Comparison of ENCODE assay signal across 12 cellular contexts in the genomic region with DNA sequence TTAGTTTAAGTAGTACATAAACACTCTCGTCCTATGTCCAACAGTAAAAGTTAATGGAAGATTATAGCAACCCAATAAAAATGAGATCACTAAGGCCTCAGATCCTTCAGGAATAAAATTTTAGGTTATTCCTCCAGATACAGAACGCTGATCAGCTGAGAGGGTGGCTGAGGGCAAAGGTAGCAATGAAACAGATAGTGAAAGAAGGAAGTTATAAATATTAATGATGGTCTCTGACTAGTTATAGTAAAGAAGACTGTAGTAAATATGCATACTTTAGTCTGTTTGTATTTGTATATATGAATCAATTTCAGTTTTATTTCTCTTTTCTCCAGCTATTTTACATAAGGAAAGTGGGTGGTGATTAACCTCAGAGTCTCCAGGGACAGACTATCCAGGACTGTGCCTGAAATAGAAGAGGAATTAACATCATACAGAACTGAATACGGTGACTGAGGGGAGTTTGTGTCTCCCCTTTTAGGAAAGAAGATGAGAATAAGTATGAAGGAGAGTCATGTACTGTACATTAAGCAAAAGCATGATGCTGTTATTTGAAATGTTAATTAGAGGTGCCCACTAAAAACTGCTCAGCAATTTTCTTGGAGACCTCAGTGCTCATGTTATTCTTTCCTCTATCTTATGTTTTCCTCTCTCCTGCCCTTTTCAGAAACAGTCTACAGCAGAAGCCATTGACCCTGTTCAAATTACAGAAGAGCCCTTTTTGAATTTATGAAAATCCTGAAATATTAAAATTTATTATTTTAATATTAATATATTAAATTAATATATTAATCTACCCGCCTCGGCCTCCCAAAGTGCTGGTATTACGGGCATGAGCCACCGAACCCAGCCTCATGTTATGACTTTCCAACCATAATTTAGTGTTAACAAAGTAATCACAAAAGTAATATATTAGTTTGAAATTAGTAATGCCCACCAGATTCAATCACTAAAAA. TPM values are rescaled to one million over a fixed set of nuclear protein-coding genes. Genes with fewer than 3 reads are reported as not detected.
DNase-seq lines count a peak whose midpoint lies in the region; ATAC-seq and FAIRE-seq lines count a peak whose summit lies in the region.
"Had no signal": no experiment of that assay in that cellular context is flagged by ENCODE, and none has a peak within 500 bp of the region (broad histone marks: within the 10 kb centered on the region; RNA-seq: fewer than 3 reads in every experiment).

No MANE protein-coding gene starts in this region.

- no peaks in the 10 kb centered on the region for H3K36me3 Mint-ChIP-seq in naive B cell
- H3K36me3 Mint-ChIP-seq in activated T-helper 2 cell treated with anti-CD3 and anti-CD28 coated beads, Interferon-gamma antibody, Interleukin-2, Interleukin-4, amounts not matched to agents 10 μg/mL and 5 μg/mL and 100 μg/mL, durations not matched to agents 14 hours and 24 hours and 36 hours (ENCODE audit: low read depth) = no peaks in the 10 kb centered on the region
- H3K36me3 Mint-ChIP-seq: activated naive CD4-positive, alpha-beta T cell treated with anti-CD3 and anti-CD28 coated beads, Interleukin-2, amount 50 U/mL, for 72 hours; CD4-positive, CD25-positive, alpha-beta regulatory T cell had no signal

- intact Hi-C loops in activated T-helper 2 cell treated with anti-CD3 and anti-CD28 coated beads, Interferon-gamma antibody, Interleukin-2, Interleukin-4, amounts not matched to agents 10 μg/mL and 5 μg/mL and 100 μg/mL, durations not matched to agents 14 hours and 24 hours and 36 hours (cut with micrococcal nuclease) = no loop called here

- H3K27ac Mint-ChIP-seq in naive B cell = peak overlapping the region in 4 of 6 donors; percentile 7 to 47 (median 40)
- no peak overlapping the region for H3K27ac Mint-ChIP-seq in activated T-helper 2 cell treated with anti-CD3 and anti-CD28 coated beads, Interferon-gamma antibody, Interleukin-2, Interleukin-4, amounts not matched to agents 10 μg/mL and 5 μg/mL and 100 μg/mL, durations not matched to agents 14 hours and 24 hours and 36 hours
- H3K27ac Mint-ChIP-seq: activated naive CD4-positive, alpha-beta T cell treated with anti-CD3 and anti-CD28 coated beads, Interleukin-2, amount 50 U/mL, for 72 hours; CD4-positive, CD25-positive, alpha-beta regulatory T cell had no signal

- H3K27me3 Mint-ChIP-seq in naive B cell = peaks cover 0 to 5% (median 0%) of the 10 kb centered on the region in 3 donors
- peaks cover 3% of the 10 kb centered on the region for H3K27me3 Mint-ChIP-seq in activated T-helper 2 cell treated with anti-CD3 and anti-CD28 coated beads, Interferon-gamma antibody, Interleukin-2, Interleukin-4, amounts not matched to agents 10 μg/mL and 5 μg/mL and 100 μg/mL, durations not matched to agents 14 hours and 24 hours and 36 hours (ENCODE audit: low read depth)

- DNase-seq in HTR-8/SVneo (ENCODE audit: insufficient read length, low spot score) (no peak), naive B cell (peak; percentile 1), H4 (ENCODE audit: low spot score) (no peak), NCI-H748 (lab: John Stamatoyannopoulos, UW; ENCODE audit: unreplicated experiment) (no peak)
- DNase-seq in activated effector memory CD4-positive, alpha-beta T cell treated with Interleukin-2 at 50 U/mL for 16 hours = no peak
- no peak for DNase-seq in activated T-helper 2 cell treated with anti-CD3 and anti-CD28 coated beads, Interferon-gamma antibody, Interleukin-2, Interleukin-4, amounts not matched to agents 10 μg/mL and 5 μg/mL and 100 μg/mL, durations not matched to agents 14 hours and 24 hours and 36 hours (ENCODE audit: low spot score)
- DNase-seq: CD4-positive, CD25-positive, alpha-beta regulatory T cell; GOT3; MV-4-11 had no signal

- peaks cover 10 to 13% (median 12%) of the 10 kb centered on the region in 3 donors for H3K4me1 Mint-ChIP-seq in naive B cell
- H3K4me1 Mint-ChIP-seq in activated T-helper 2 cell treated with anti-CD3 and anti-CD28 coated beads, Interferon-gamma antibody, Interleukin-2, Interleukin-4, amounts not matched to agents 10 μg/mL and 5 μg/mL and 100 μg/mL, durations not matched to agents 14 hours and 24 hours and 36 hours (ENCODE audit: low read depth) = no peaks in the 10 kb centered on the region
- H3K4me1 Mint-ChIP-seq: CD4-positive, CD25-positive, alpha-beta regulatory T cell had no signal

- ATAC-seq in GM18520 (IDR thresholded peaks at IDR 0.05; ENCODE audit: unreplicated experiment) = peak; percentile 74
- peak; percentile 65 for ATAC-seq in GM21447 (IDR thresholded peaks at IDR 0.05; ENCODE audit: unreplicated experiment)
- ATAC-seq in naive B cell (ENCODE audit: low read depth in 2 of 2) = peak; percentile 79 to 85

- peak overlapping the region in 4 of 8 donors; percentile 6 to 69 (median 20) for H3K4me3 Mint-ChIP-seq in naive B cell
- H3K4me3 Mint-ChIP-seq in activated T-helper 2 cell treated with anti-CD3 and anti-CD28 coated beads, Interferon-gamma antibody, Interleukin-2, Interleukin-4, amounts not matched to agents 10 μg/mL and 5 μg/mL and 100 μg/mL, durations not matched to agents 14 hours and 24 hours and 36 hours (ENCODE audit: low read depth) = no peak overlapping the region
- H3K4me3 Mint-ChIP-seq: CD4-positive, CD25-positive, alpha-beta regulatory T cell had no signal

- FAIRE-seq in HTR-8/SVneo (lab: Jason Lieb, UNC) = peak; percentile 63

- peaks cover 0 to 6% (median 0%) of the 10 kb centered on the region in 7 donors for H3K9me3 Mint-ChIP-seq in naive B cell
- H3K9me3 Mint-ChIP-seq in activated T-helper 2 cell treated with anti-CD3 and anti-CD28 coated beads, Interferon-gamma antibody, Interleukin-2, Interleukin-4, amounts not matched to agents 10 μg/mL and 5 μg/mL and 100 μg/mL, durations not matched to agents 14 hours and 24 hours and 36 hours = no peaks in the 10 kb centered on the region
- H3K9me3 Mint-ChIP-seq: activated naive CD4-positive, alpha-beta T cell treated with anti-CD3 and anti-CD28 coated beads, Interleukin-2, amount 50 U/mL, for 72 hours; CD4-positive, CD25-positive, alpha-beta regulatory T cell had no signal

RNA-seq across cellular contexts. Expression of a gene that starts 36.6 kb away (rescaled TPM):
- polyA plus RNA-seq in naive B cell (ENCODE audit: low read depth in 6 of 6) = 10 to 100 TPM in 2 of 6 donors, 1 to 10 TPM in 4; 3.9 to 11.7 (median 8.7) TPM
- 16.2 and 37.0 TPM in 2 replicates for total RNA-seq in H4 (2014; rRNA removed; shearing (Covaris generic))
- total RNA-seq in activated T-helper 2 cell treated with anti-CD3 and anti-CD28 coated beads, Interferon-gamma antibody, Interleukin-2, Interleukin-4, amounts not matched to agents 10 μg/mL and 5 μg/mL and 100 μg/mL, durations not matched to agents 14 hours and 24 hours and 36 hours = 17.7 and 19.4 TPM in 2 replicates

RNA-seq across cellular contexts. Expression of a gene that starts 47.4 kb away (rescaled TPM):
- 10 to 100 TPM; 16.5 to 53.5 (median 48.4) TPM for polyA plus RNA-seq in naive B cell (ENCODE audit: low read depth in 6 of 6)
- total RNA-seq in H4 (2014; rRNA removed; shearing (Covaris generic)) = 139 and 179 TPM in 2 replicates
- total RNA-seq in activated T-helper 2 cell treated with anti-CD3 and anti-CD28 coated beads, Interferon-gamma antibody, Interleukin-2, Interleukin-4, amounts not matched to agents 10 μg/mL and 5 μg/mL and 100 μg/mL, durations not matched to agents 14 hours and 24 hours and 36 hours = 147 and 167 TPM in 2 replicates
